27 cellular contexts compared by ENCODE assay signal in the genomic region with DNA sequence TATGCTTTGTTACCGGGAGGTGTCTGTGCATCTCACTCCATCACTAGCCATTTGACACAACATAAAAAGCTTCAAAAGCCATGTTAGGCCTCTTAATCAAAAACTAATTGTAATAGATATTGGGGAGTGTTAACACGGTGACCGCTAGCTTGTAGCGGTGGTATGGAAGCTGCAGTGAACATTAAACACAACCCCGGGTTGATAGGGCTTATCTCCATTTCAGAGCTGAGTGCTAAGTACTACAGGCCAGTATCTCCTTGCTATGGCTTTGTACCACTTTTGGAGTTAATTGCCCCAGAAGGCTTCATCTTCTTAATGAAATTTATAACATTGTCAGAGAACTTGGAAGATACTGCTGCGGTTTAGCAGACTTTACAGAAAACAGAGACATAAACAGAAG.
"Had no signal": no experiment of that assay in that cellular context is flagged by ENCODE, and none has a peak within 500 bp of the region (broad histone marks: within the 10 kb centered on the region; RNA-seq: fewer than 3 reads in every experiment).

No MANE protein-coding gene starts in this region.

- H3K27me3 Mint-ChIP-seq: activated CD4-positive, alpha-beta memory T cell treated with anti-CD3 and anti-CD28 coated beads, Interleukin-2, amount 10 ng/mL, durations not matched to agents 7 days and 5 days; activated naive CD4-positive, alpha-beta T cell treated with anti-CD3 and anti-CD28 coated beads, Interleukin-2, amount 10 ng/mL, durations not matched to agents 7 days and 5 days; activated naive CD8-positive, alpha-beta T cell treated with anti-CD3 and anti-CD28 coated beads for 36 hours; T-helper 17 cell had no signal

- ATAC-seq: activated T-cell treated with anti-CD3 and anti-CD28 coated beads, Interleukin-2, amount 50 U/mL, for 72 hours; T-helper 17 cell had no signal

- H3K36me3 ChIP-seq: Peyer's patch, SJCRH30 had no signal

- H3K36me3 Mint-ChIP-seq: activated naive CD4-positive, alpha-beta T cell treated with anti-CD3 and anti-CD28 coated beads, Interleukin-2, amount 10 ng/mL, durations not matched to agents 7 days and 5 days; activated naive CD8-positive, alpha-beta T cell treated with anti-CD3 and anti-CD28 coated beads for 36 hours had no signal

- H3K27ac ChIP-seq: Peyer's patch, RWPE1, SJCRH30, VCaP had no signal

- H3K4me3 ChIP-seq: Peyer's patch, SJCRH30 had no signal

- H3K4me1 ChIP-seq: Peyer's patch had no signal

- H3K9me3 Mint-ChIP-seq: activated naive CD8-positive, alpha-beta T cell treated with anti-CD3 and anti-CD28 coated beads for 36 hours; activated T-helper 2 cell treated with anti-CD3 and anti-CD28 coated beads, Interferon-gamma antibody, Interleukin-2, Interleukin-4, amounts not matched to agents 10 μg/mL and 5 μg/mL and 100 μg/mL, durations not matched to agents 14 hours and 24 hours and 36 hours had no signal

- DNase-seq: activated CD4-positive, alpha-beta memory T cell treated with anti-CD3 and anti-CD28 coated beads, Interleukin-2, amount 10 ng/mL, durations not matched to agents 7 days and 5 days; activated CD4-positive, alpha-beta T cell treated with anti-CD3 and anti-CD28 coated beads, Interleukin-2, amount 50 U/mL, for 1 hour; activated CD4-positive, CD25-positive, alpha-beta regulatory T cell; activated CD8-positive, alpha-beta memory T cell treated with anti-CD3 and anti-CD28 coated beads, Interleukin-2, amount 50 U/mL, for 4 hours; activated gamma-delta T cell treated with Interleukin-2 at 50 U/mL for 16 hours; activated naive CD4-positive, alpha-beta T cell treated with anti-CD3 and anti-CD28 coated beads, Interleukin-2, amount 10 ng/mL, durations not matched to agents 7 days and 5 days; activated naive CD8-positive, alpha-beta T cell treated with anti-CD3 and anti-CD28 coated beads for 36 hours; activated T-cell treated with anti-CD3 and anti-CD28 coated beads, Interleukin-2, amount 50 U/mL, for 72 hours; anterior cingulate cortex; Kasumi-1; KBM-7; NCI-H1105 treated with DMSO at 0.1 percent for 48 hours; NCI-H146; NCI-H1930; NCI-H2171; NCI-H2227 treated with DMSO at 0.1 percent for 48 hours; NCI-H446 treated with DMSO at 0.1 percent for 48 hours; NCI-H69; Peyer's patch; Right ventricle myocardium superior; SJCRH30; T-helper 17 cell; T1000 had no signal

- H3K27ac Mint-ChIP-seq: activated CD4-positive, alpha-beta memory T cell treated with anti-CD3 and anti-CD28 coated beads, Interleukin-2, amount 10 ng/mL, durations not matched to agents 7 days and 5 days; activated naive CD4-positive, alpha-beta T cell treated with anti-CD3 and anti-CD28 coated beads, Interleukin-2, amount 10 ng/mL, durations not matched to agents 7 days and 5 days; activated naive CD8-positive, alpha-beta T cell treated with anti-CD3 and anti-CD28 coated beads for 36 hours; activated T-cell treated with anti-CD3 and anti-CD28 coated beads, Interleukin-2, amount 50 U/mL, for 72 hours; activated T-helper 2 cell treated with anti-CD3 and anti-CD28 coated beads, Interferon-gamma antibody, Interleukin-2, Interleukin-4, amounts not matched to agents 10 μg/mL and 5 μg/mL and 100 μg/mL, durations not matched to agents 14 hours and 24 hours and 36 hours; T-helper 17 cell had no signal

- H3K4me1 Mint-ChIP-seq: activated CD4-positive, alpha-beta memory T cell treated with anti-CD3 and anti-CD28 coated beads, Interleukin-2, amount 10 ng/mL, durations not matched to agents 7 days and 5 days; activated naive CD4-positive, alpha-beta T cell treated with anti-CD3 and anti-CD28 coated beads, Interleukin-2, amount 10 ng/mL, durations not matched to agents 7 days and 5 days; activated naive CD8-positive, alpha-beta T cell treated with anti-CD3 and anti-CD28 coated beads for 36 hours; T-helper 17 cell had no signal

- H3K4me3 Mint-ChIP-seq: activated CD4-positive, alpha-beta memory T cell treated with anti-CD3 and anti-CD28 coated beads, Interleukin-2, amount 10 ng/mL, durations not matched to agents 7 days and 5 days; activated naive CD4-positive, alpha-beta T cell treated with anti-CD3 and anti-CD28 coated beads, Interleukin-2, amount 10 ng/mL, durations not matched to agents 7 days and 5 days; activated naive CD8-positive, alpha-beta T cell treated with anti-CD3 and anti-CD28 coated beads for 36 hours; activated T-cell treated with anti-CD3 and anti-CD28 coated beads, Interleukin-2, amount 50 U/mL, for 72 hours; T-helper 17 cell had no signal

- H3K27me3 ChIP-seq: Peyer's patch, SJCRH30 had no signal

- H3K9me3 ChIP-seq: Peyer's patch, SJCRH30 had no signal

- FAIRE-seq: TTC549 had no signal
